ENCODE assay signal across 1 cellular context in the genomic region with DNA sequence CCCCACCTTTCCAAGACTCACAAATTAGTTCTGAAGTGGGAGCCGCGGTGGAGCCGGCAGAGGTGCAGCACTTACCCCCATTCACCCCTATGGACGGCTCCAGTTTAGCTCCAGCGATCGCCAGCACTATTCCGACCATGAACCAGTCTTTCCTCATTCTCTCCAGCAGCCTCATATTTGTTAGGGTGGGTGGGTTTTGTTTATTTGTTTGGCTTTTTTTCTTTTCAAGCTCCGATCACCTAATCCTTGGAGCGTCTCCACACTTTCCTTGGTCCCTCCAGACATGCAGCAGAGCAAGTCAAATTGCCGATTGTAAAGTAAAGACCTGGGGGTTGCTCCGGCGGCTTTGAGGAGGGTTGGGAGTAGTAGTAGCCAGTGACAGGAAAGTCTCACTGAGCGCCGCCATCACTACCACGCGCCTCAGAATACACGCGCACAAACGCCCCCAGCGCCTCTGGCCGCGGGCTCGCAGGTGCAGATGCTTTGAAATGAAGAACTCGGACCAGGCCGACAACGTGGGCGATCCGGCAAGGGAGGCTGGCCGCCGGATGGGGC.
TF ChIP-seq lines count a peak whose summit lies in the region.

A gene with protein sequence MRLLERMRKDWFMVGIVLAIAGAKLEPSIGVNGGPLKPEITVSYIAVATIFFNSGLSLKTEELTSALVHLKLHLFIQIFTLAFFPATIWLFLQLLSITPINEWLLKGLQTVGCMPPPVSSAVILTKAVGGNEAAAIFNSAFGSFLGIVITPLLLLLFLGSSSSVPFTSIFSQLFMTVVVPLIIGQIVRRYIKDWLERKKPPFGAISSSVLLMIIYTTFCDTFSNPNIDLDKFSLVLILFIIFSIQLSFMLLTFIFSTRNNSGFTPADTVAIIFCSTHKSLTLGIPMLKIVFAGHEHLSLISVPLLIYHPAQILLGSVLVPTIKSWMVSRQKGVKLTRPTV (minus strand): TSS at position 398 of the 555 bp plus-strand sequence. CDS start 223 bp downstream, at position 175.

TF ChIP-seq in HCT116, 20 proteins besides CTCF, POLR2A, EP300 and RAD21 (continued from another document):
- peak; percentile 27 for TF ChIP-seq TCF7L2 (IDR thresholded peaks at IDR 0.05; ENCODE audit: borderline replicate concordance, extremely low read depth, insufficient read depth, insufficient read length)
- no peak for TF ChIP-seq FOSL1 (IDR thresholded peaks at IDR 0.05; ENCODE audit: low read depth)
- TF ChIP-seq ZFX (IDR thresholded peaks at IDR 0.05), result no peak
- no peak for TF ChIP-seq ELF1 (IDR thresholded peaks at IDR 0.05; ENCODE audit: borderline replicate concordance, low read depth)
- TF ChIP-seq CEBPB (IDR thresholded peaks at IDR 0.05; ENCODE audit: low read depth), result no peak
- TF ChIP-seq SRF (IDR thresholded peaks at IDR 0.05; ENCODE audit: low read depth), result no peak; the same call in 1 of the 2 replicates
- TF ChIP-seq CBX3 (IDR thresholded peaks at IDR 0.05; ENCODE audit: low read depth), result no peak
- TF ChIP-seq JUND (IDR thresholded peaks at IDR 0.05), result 0 out of 2 replicates have a peak, but pooled peaks have one; percentile 21
- TF ChIP-seq EGR1 (IDR thresholded peaks at IDR 0.05; ENCODE audit: low read depth), result peak; percentile 55
